In genomic region chr2:160469615-160470204, GRCh38 we compare ENCODE assay signal across 18 cellular contexts. TPM values are rescaled to one million over a fixed set of nuclear protein-coding genes. Genes with fewer than 3 reads are reported as not detected.
A peak's percentile ranks its signal among the peaks of the same experiment; 100 is the strongest.
DNase-seq lines count a peak whose midpoint lies in the region; ATAC-seq, FAIRE-seq and TF ChIP-seq lines count a peak whose summit lies in the region.
"Had no signal": no experiment of that assay in that cellular context is flagged by ENCODE, and none has a peak within 500 bp of the region (broad histone marks: within the 10 kb centered on the region; RNA-seq: fewer than 3 reads in every experiment).

No MANE protein-coding gene starts in this region.

- no peak overlapping the region for H3K27ac ChIP-seq in astrocyte (ENCODE audit: low read depth, low read length)
- H3K27ac ChIP-seq in mesodermal cell (ENCODE audit: low read depth, low read length, severe bottlenecking), result peak overlapping the region; percentile 42
- H3K27ac ChIP-seq: BLaER1 treated with 17β-estradiol and CSF1 and Interleukin-3, amounts not matched to agents 10 nM and 100 nM had no signal

- intact Hi-C loops in activated CD4-positive, alpha-beta T cell treated with anti-CD3 and anti-CD28 coated beads, Interleukin-2, amount 10 ng/mL, durations not matched to agents 24 days and 14 days (cut with micrococcal nuclease), result no loop called here

- no peak overlapping the region for H3K4me3 Mint-ChIP-seq in activated CD4-positive, alpha-beta T cell treated with anti-CD3 and anti-CD28 coated beads, Interleukin-2, amount 10 ng/mL, durations not matched to agents 24 days and 14 days
- no peak overlapping the region for H3K4me3 Mint-ChIP-seq in activated CD4-positive, alpha-beta T cell treated with anti-CD3 and anti-CD28 coated beads, Interleukin-2, amount 10 ng/mL, durations not matched to agents 7 days and 5 days
- H3K4me3 Mint-ChIP-seq in astrocyte (ENCODE audit: unreplicated experiment), result peak overlapping the region; percentile 6
- H3K4me3 Mint-ChIP-seq in stimulated activated effector memory CD8-positive, alpha-beta T cell treated with anti-CD3 and anti-CD28 coated beads, Interleukin-12 subunit alpha, Interleukin-12 subunit beta, amount 100 ng/mL, for 72 hours, result peak overlapping the region; percentile 24
- H3K4me3 Mint-ChIP-seq: activated T-helper 1 cell treated with anti-CD3 and anti-CD28 coated beads, Interleukin-12 subunit alpha, Interleukin-12 subunit beta, Interleukin-2, Interleukin-4 antibody, amounts not matched to agents 30 ng/mL and 10 ng/mL and 1 ng/mL, durations not matched to agents 14 hours and 24 hours and 36 hours had no signal

- H3K36me3 ChIP-seq in astrocyte (ENCODE audit: insufficient read depth, low read length), result no peaks in the 10 kb centered on the region
- H3K36me3 ChIP-seq in mesodermal cell (ENCODE audit: control insufficient read depth, insufficient read depth, low read length), result no peaks in the 10 kb centered on the region
- H3K36me3 ChIP-seq: BLaER1 treated with 17β-estradiol and CSF1 and Interleukin-3, amounts not matched to agents 10 nM and 100 nM; upper lobe of left lung had no signal

- H3K4me1 Mint-ChIP-seq in activated CD4-positive, alpha-beta T cell treated with anti-CD3 and anti-CD28 coated beads, Interleukin-2, amount 10 ng/mL, durations not matched to agents 24 days and 14 days, result peaks cover 57% of the 10 kb centered on the region
- H3K4me1 Mint-ChIP-seq in activated CD4-positive, alpha-beta T cell treated with anti-CD3 and anti-CD28 coated beads, Interleukin-2, amount 10 ng/mL, durations not matched to agents 7 days and 5 days, result peaks cover 79% of the 10 kb centered on the region
- H3K4me1 Mint-ChIP-seq in astrocyte (ENCODE audit: low read depth, unreplicated experiment), result peaks cover 35% of the 10 kb centered on the region
- H3K4me1 Mint-ChIP-seq in stimulated activated effector memory CD8-positive, alpha-beta T cell treated with anti-CD3 and anti-CD28 coated beads, Interleukin-12 subunit alpha, Interleukin-12 subunit beta, amount 100 ng/mL, for 72 hours, result peaks cover 54% of the 10 kb centered on the region

- no peak for ATAC-seq in stimulated activated effector memory CD8-positive, alpha-beta T cell treated with anti-CD3 and anti-CD28 coated beads, Interleukin-12 subunit alpha, Interleukin-12 subunit beta, amount 100 ng/mL, for 72 hours
- ATAC-seq in HG02973 (IDR thresholded peaks at IDR 0.05; ENCODE audit: unreplicated experiment), result no peak
- no peak for ATAC-seq in GM21360 (IDR thresholded peaks at IDR 0.05; ENCODE audit: unreplicated experiment)

- DNase-seq in activated CD4-positive, alpha-beta T cell treated with anti-CD3 and anti-CD28 coated beads, Interleukin-2, amount 10 ng/mL, durations not matched to agents 24 days and 14 days, result no peak
- no peak for DNase-seq in activated CD4-positive, alpha-beta T cell treated with anti-CD3 and anti-CD28 coated beads, Interleukin-2, amount 10 ng/mL, durations not matched to agents 7 days and 5 days
- DNase-seq in astrocyte (ENCODE audit: low read depth) (peak; percentile 34), CD1c-positive myeloid dendritic cell (ENCODE audit: extremely low spot score) (no peak)
- no peak for DNase-seq in stimulated activated effector memory CD8-positive, alpha-beta T cell treated with anti-CD3 and anti-CD28 coated beads, Interleukin-12 subunit alpha, Interleukin-12 subunit beta, amount 100 ng/mL, for 72 hours (ENCODE audit: low spot score in 2 of 2)
- DNase-seq: 8988T, cortex of kidney, DMS153, head of caudate nucleus, MV-4-11, NCI-H2081, NCI-H524, upper lobe of left lung had no signal

- no peak for TF ChIP-seq CTCF in astrocyte (IDR thresholded peaks at IDR 0.05; ENCODE audit: insufficient read depth, low read depth, low read length)

- peaks cover 92% of the 10 kb centered on the region for H3K79me2 ChIP-seq in astrocyte (ENCODE audit: insufficient read depth, low read length)

- CTCF ChIA-PET in activated CD4-positive, alpha-beta T cell treated with anti-CD3 and anti-CD28 coated beads, Interleukin-2, amount 10 ng/mL, durations not matched to agents 7 days and 5 days (lab: Charles Lee), result no interaction called here

- H3K4me1 ChIP-seq in astrocyte (ENCODE audit: insufficient read depth, low read length) (no peaks in the 10 kb centered on the region), mesodermal cell (ENCODE audit: control insufficient read depth, insufficient read depth, low read length, poor library complexity, severe bottlenecking) (peaks cover 13% of the 10 kb centered on the region)
- H3K4me1 ChIP-seq: BLaER1 treated with 17β-estradiol and CSF1 and Interleukin-3, amounts not matched to agents 10 nM and 100 nM had no signal

- H3K27me3 Mint-ChIP-seq in activated CD4-positive, alpha-beta T cell treated with anti-CD3 and anti-CD28 coated beads, Interleukin-2, amount 10 ng/mL, durations not matched to agents 24 days and 14 days, result no peaks in the 10 kb centered on the region
- no peaks in the 10 kb centered on the region for H3K27me3 Mint-ChIP-seq in activated CD4-positive, alpha-beta T cell treated with anti-CD3 and anti-CD28 coated beads, Interleukin-2, amount 10 ng/mL, durations not matched to agents 7 days and 5 days
- H3K27me3 Mint-ChIP-seq in astrocyte (ENCODE audit: low read depth, unreplicated experiment), result no peaks in the 10 kb centered on the region

- H2AFZ ChIP-seq in astrocyte (ENCODE audit: low read depth, low read length), result no peak overlapping the region

- H3K36me3 Mint-ChIP-seq in activated CD4-positive, alpha-beta T cell treated with anti-CD3 and anti-CD28 coated beads, Interleukin-2, amount 10 ng/mL, durations not matched to agents 24 days and 14 days (ENCODE audit: low read depth), result peaks cover 7% of the 10 kb centered on the region
- peaks cover 11% of the 10 kb centered on the region for H3K36me3 Mint-ChIP-seq in activated CD4-positive, alpha-beta T cell treated with anti-CD3 and anti-CD28 coated beads, Interleukin-2, amount 10 ng/mL, durations not matched to agents 7 days and 5 days (ENCODE audit: low read depth)
- no peaks in the 10 kb centered on the region for H3K36me3 Mint-ChIP-seq in astrocyte (ENCODE audit: low read depth, unreplicated experiment)
- H3K36me3 Mint-ChIP-seq in stimulated activated effector memory CD8-positive, alpha-beta T cell treated with anti-CD3 and anti-CD28 coated beads, Interleukin-12 subunit alpha, Interleukin-12 subunit beta, amount 100 ng/mL, for 72 hours, result peaks cover 12% of the 10 kb centered on the region

- no peak for FAIRE-seq in astrocyte (lab: Jason Lieb, UNC)

- 94 to 95% methylated on average over 4 of the region's 5 CpGs for WGBS in mesodermal cell (ENCODE audit: insufficient coverage in 2 of 2), 2 experiments

- H3K4me2 ChIP-seq in astrocyte (ENCODE audit: low read length), result no peak overlapping the region
- H3K4me2 ChIP-seq: BLaER1 treated with 17β-estradiol and CSF1 and Interleukin-3, amounts not matched to agents 10 nM and 100 nM had no signal

- no peaks in the 10 kb centered on the region for H3K9me3 Mint-ChIP-seq in activated CD4-positive, alpha-beta T cell treated with anti-CD3 and anti-CD28 coated beads, Interleukin-2, amount 10 ng/mL, durations not matched to agents 24 days and 14 days
- H3K9me3 Mint-ChIP-seq in activated CD4-positive, alpha-beta T cell treated with anti-CD3 and anti-CD28 coated beads, Interleukin-2, amount 10 ng/mL, durations not matched to agents 7 days and 5 days, result no peaks in the 10 kb centered on the region
- H3K9me3 Mint-ChIP-seq in astrocyte (ENCODE audit: unreplicated experiment), result no peaks in the 10 kb centered on the region
- H3K9me3 Mint-ChIP-seq in stimulated activated effector memory CD8-positive, alpha-beta T cell treated with anti-CD3 and anti-CD28 coated beads, Interleukin-12 subunit alpha, Interleukin-12 subunit beta, amount 100 ng/mL, for 72 hours, result no peaks in the 10 kb centered on the region
- H3K9me3 Mint-ChIP-seq: activated T-helper 1 cell treated with anti-CD3 and anti-CD28 coated beads, Interleukin-12 subunit alpha, Interleukin-12 subunit beta, Interleukin-2, Interleukin-4 antibody, amounts not matched to agents 30 ng/mL and 10 ng/mL and 1 ng/mL, durations not matched to agents 14 hours and 24 hours and 36 hours had no signal

- peaks cover 72% of the 10 kb centered on the region for H4K20me1 ChIP-seq in astrocyte (ENCODE audit: insufficient read depth, low read length)
- H4K20me1 ChIP-seq: BLaER1 treated with 17β-estradiol and CSF1 and Interleukin-3, amounts not matched to agents 10 nM and 100 nM had no signal

- no peak overlapping the region for H3K4me3 ChIP-seq in astrocyte (ENCODE audit: insufficient read depth, low read depth, low read length)
- H3K4me3 ChIP-seq in mesodermal cell (ENCODE audit: extremely low read depth, insufficient read depth, low read length, poor library complexity, severe bottlenecking), result no peak overlapping the region
- H3K4me3 ChIP-seq: BLaER1 treated with 17β-estradiol and CSF1 and Interleukin-3, amounts not matched to agents 10 nM and 100 nM; upper lobe of left lung had no signal

- POLR2A ChIA-PET in activated CD4-positive, alpha-beta T cell treated with anti-CD3 and anti-CD28 coated beads, Interleukin-2, amount 10 ng/mL, durations not matched to agents 7 days and 5 days (lab: Charles Lee), result no interaction called here

- H3K9me3 ChIP-seq in astrocyte (ENCODE audit: insufficient read depth, low read depth, low read length), result no peaks in the 10 kb centered on the region
- no peaks in the 10 kb centered on the region for H3K9me3 ChIP-seq in mesodermal cell (ENCODE audit: control insufficient read depth, low read length)
- H3K9me3 ChIP-seq: BLaER1 treated with 17β-estradiol and CSF1 and Interleukin-3, amounts not matched to agents 10 nM and 100 nM; upper lobe of left lung had no signal

- H3K9ac ChIP-seq in astrocyte (ENCODE audit: low read length), result no peak overlapping the region
- H3K9ac ChIP-seq: BLaER1 treated with 17β-estradiol and CSF1 and Interleukin-3, amounts not matched to agents 10 nM and 100 nM had no signal

- no peaks in the 10 kb centered on the region for H3K27me3 ChIP-seq in astrocyte (ENCODE audit: insufficient read depth, low read length)
- H3K27me3 ChIP-seq: BLaER1 treated with 17β-estradiol and CSF1 and Interleukin-3, amounts not matched to agents 10 nM and 100 nM; upper lobe of left lung had no signal

- peak overlapping the region; percentile 39 for H3K27ac Mint-ChIP-seq in activated CD4-positive, alpha-beta T cell treated with anti-CD3 and anti-CD28 coated beads, Interleukin-2, amount 10 ng/mL, durations not matched to agents 24 days and 14 days
- H3K27ac Mint-ChIP-seq in activated CD4-positive, alpha-beta T cell treated with anti-CD3 and anti-CD28 coated beads, Interleukin-2, amount 10 ng/mL, durations not matched to agents 7 days and 5 days, result no peak overlapping the region
- no peak overlapping the region for H3K27ac Mint-ChIP-seq in astrocyte (ENCODE audit: unreplicated experiment)
- peak overlapping the region; percentile 63 for H3K27ac Mint-ChIP-seq in stimulated activated effector memory CD8-positive, alpha-beta T cell treated with anti-CD3 and anti-CD28 coated beads, Interleukin-12 subunit alpha, Interleukin-12 subunit beta, amount 100 ng/mL, for 72 hours
- H3K27ac Mint-ChIP-seq: activated T-helper 1 cell treated with anti-CD3 and anti-CD28 coated beads, Interleukin-12 subunit alpha, Interleukin-12 subunit beta, Interleukin-2, Interleukin-4 antibody, amounts not matched to agents 30 ng/mL and 10 ng/mL and 1 ng/mL, durations not matched to agents 14 hours and 24 hours and 36 hours had no signal

RNA-seq across cellular contexts. Expression of gene RBMS1, which starts 23.9 kb away (rescaled TPM):
- 34.0 and 35.2 TPM in 2 replicates for total RNA-seq in activated CD4-positive, alpha-beta T cell treated with anti-CD3 and anti-CD28 coated beads, Interleukin-2, amount 10 ng/mL, durations not matched to agents 24 days and 14 days
- 100 to 1,000 TPM in 1 of 2 experiments, 10 to 100 TPM in 1; 84.4 to 100 TPM for total RNA-seq in activated CD4-positive, alpha-beta T cell treated with anti-CD3 and anti-CD28 coated beads, Interleukin-2, amount 10 ng/mL, durations not matched to agents 7 days and 5 days
- 148 and 152 TPM in 2 replicates for total RNA-seq in astrocyte
- 119 TPM for polyA plus RNA-seq in mesodermal cell (2013, experiment 1 of 2)
- 127 TPM for polyA plus RNA-seq in mesodermal cell (2013, experiment 2 of 2)

Comparison
In these comparisons a context has a peak if more than half of its experiments do, and no peak if none do; other contexts are left out.
1. H3K27ac Mint-ChIP-seq: peak in activated CD4-positive, alpha-beta T cell treated with anti-CD3 and anti-CD28 coated beads, Interleukin-2, amount 10 ng/mL, durations not matched to agents 24 days and 14 days (single experiment) and stimulated activated effector memory CD8-positive, alpha-beta T cell treated with anti-CD3 and anti-CD28 coated beads, Interleukin-12 subunit alpha, Interleukin-12 subunit beta, amount 100 ng/mL, for 72 hours (single experiment); none in activated CD4-positive, alpha-beta T cell treated with anti-CD3 and anti-CD28 coated beads, Interleukin-2, amount 10 ng/mL, durations not matched to agents 7 days and 5 days (single experiment) and astrocyte (single experiment).
2. H3K4me3 Mint-ChIP-seq: peak in astrocyte (single experiment) and stimulated activated effector memory CD8-positive, alpha-beta T cell treated with anti-CD3 and anti-CD28 coated beads, Interleukin-12 subunit alpha, Interleukin-12 subunit beta, amount 100 ng/mL, for 72 hours (single experiment); none in activated CD4-positive, alpha-beta T cell treated with anti-CD3 and anti-CD28 coated beads, Interleukin-2, amount 10 ng/mL, durations not matched to agents 24 days and 14 days (single experiment) and activated CD4-positive, alpha-beta T cell treated with anti-CD3 and anti-CD28 coated beads, Interleukin-2, amount 10 ng/mL, durations not matched to agents 7 days and 5 days (single experiment).